ENCODE assay signal across 1 cellular context in genomic region chr3:98954806-98955205, GRCh38.
TF ChIP-seq lines count a peak whose summit lies in the region.

No MANE protein-coding gene starts in this region.

TF ChIP-seq in H1, 55 proteins besides CTCF, POLR2A, EP300 and RAD21:
- TF ChIP-seq CBX8 (IDR thresholded peaks at IDR 0.05; ENCODE audit: borderline replicate concordance, low read depth, low read length) = no peak
- TF ChIP-seq SP4 (IDR thresholded peaks at IDR 0.05; ENCODE audit: low read length) = no peak
- TF ChIP-seq TCF12 (IDR thresholded peaks at IDR 0.05; ENCODE audit: low read depth, low read length) = no peak
- no peak for TF ChIP-seq JUN (IDR thresholded peaks at IDR 0.05; ENCODE audit: low read depth, low read length)
- no peak for TF ChIP-seq ZNF274 (IDR thresholded peaks at IDR 0.05; ENCODE audit: borderline replicate concordance, extremely low read depth, low read length)
- TF ChIP-seq KDM1A (IDR thresholded peaks at IDR 0.05; ENCODE audit: borderline replicate concordance, low read length) = no peak
- TF ChIP-seq EGR1 (IDR thresholded peaks at IDR 0.05; ENCODE audit: borderline replicate concordance, low read depth, low read length) = no peak
- no peak for TF ChIP-seq SRF (IDR thresholded peaks at IDR 0.05; ENCODE audit: low read depth, low read length)
- no peak for TF ChIP-seq RXRA (IDR thresholded peaks at IDR 0.05; ENCODE audit: insufficient read depth, low read depth, low read length)
- TF ChIP-seq ATF2 (IDR thresholded peaks at IDR 0.05; ENCODE audit: low read length) = no peak
- no peak for TF ChIP-seq TAF1 (IDR thresholded peaks at IDR 0.05; ENCODE audit: low read depth, low read length)
- TF ChIP-seq RFX5 (IDR thresholded peaks at IDR 0.05; ENCODE audit: borderline replicate concordance, low read depth, low read length) = no peak
- no peak for TF ChIP-seq YY1 (IDR thresholded peaks at IDR 0.05; ENCODE audit: low read depth, low read length)
- TF ChIP-seq BCL11A (IDR thresholded peaks at IDR 0.05; ENCODE audit: low read depth in 2 of 2, low read length in 2 of 2) = no peak
- TF ChIP-seq KDM4A (IDR thresholded peaks at IDR 0.05; ENCODE audit: low read depth, low read length, severe bottlenecking) = no peak
- TF ChIP-seq TAF7 (optimal IDR thresholded peaks at IDR 0.05; ENCODE audit: borderline replicate concordance, low read depth, low read length) = no peak
- no peak for TF ChIP-seq HDAC6 (IDR thresholded peaks at IDR 0.05; ENCODE audit: low read depth, low read length)
- TF ChIP-seq SAP30 (IDR thresholded peaks at IDR 0.05; ENCODE audit: insufficient read depth, insufficient replicate concordance, low read length) = no peak
- TF ChIP-seq TEAD4 (IDR thresholded peaks at IDR 0.05; ENCODE audit: low read depth, low read length) = no peak
- TF ChIP-seq HDAC2 (IDR thresholded peaks at IDR 0.05; ENCODE audit: borderline replicate concordance in 1 of 2, low read depth in 2 of 2, low read length in 2 of 2) = no peak
